12 cellular contexts compared by ENCODE assay signal in the genomic region with DNA sequence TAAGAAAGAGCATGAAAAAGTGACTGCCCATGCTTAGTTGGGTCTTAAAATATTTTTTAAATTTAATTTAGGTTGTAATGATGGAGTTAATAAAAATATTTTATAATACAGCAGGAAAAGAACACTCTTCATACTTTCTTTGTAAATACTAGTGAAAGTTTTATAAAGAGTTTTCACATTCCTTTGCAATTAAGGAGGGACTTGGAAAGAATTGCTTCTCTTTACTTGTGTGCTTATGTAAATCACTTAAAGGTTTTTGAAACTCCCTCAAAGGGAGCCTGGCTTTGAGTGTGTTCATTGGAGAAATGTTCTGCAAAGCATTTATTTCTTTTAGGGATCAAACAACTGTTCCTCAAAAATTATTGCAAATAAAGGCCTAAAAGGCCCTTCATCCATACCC. TPM values are rescaled to one million over a fixed set of nuclear protein-coding genes. Genes with fewer than 3 reads are reported as not detected.
"Had no signal": no experiment of that assay in that cellular context is flagged by ENCODE, and none has a peak within 500 bp of the region (broad histone marks: within the 10 kb centered on the region; RNA-seq: fewer than 3 reads in every experiment).

No MANE protein-coding gene starts in this region.

- H3K9ac ChIP-seq: GM23248 had no signal

- H3K4me1 ChIP-seq: HAP-1 had no signal

- H3K4me1 Mint-ChIP-seq: GM23338, H9 had no signal

- H3K4me3 Mint-ChIP-seq: GM23338, H9, HFFc6 had no signal

- H3K27ac Mint-ChIP-seq: GM23338, H9, HFFc6 had no signal

- DNase-seq: GM23248, GOT3, H7, H9, HCEC 1CT, HFFc6 had no signal

- H2AFZ ChIP-seq: GM23248, GM23338 had no signal

- H3K4me3 ChIP-seq: GM23248, GM23338, HAP-1 had no signal

- ATAC-seq: GM23338, HCT116 had no signal

- H3K4me2 ChIP-seq: GM23338 had no signal

- H3K9me3 Mint-ChIP-seq: HFFc6 had no signal

- H3K27ac ChIP-seq: GM23248 had no signal

- FAIRE-seq: H1, H54 had no signal

- H3K36me3 ChIP-seq: HAP-1 had no signal

- H3K9me3 ChIP-seq: HAP-1 had no signal

RNA-seq across cellular contexts. Expression of a gene that starts 11.6 kb away (rescaled TPM):
- total RNA-seq: GM23248, GM23338, H1, H4, H7, H9, HFFc6 had no signal
